ENCODE assay signal across 29 cellular contexts in genomic region chr6:110170081-110170480, GRCh38.
"Had no signal": no experiment of that assay in that cellular context is flagged by ENCODE, and none has a peak within 500 bp of the region (broad histone marks: within the 10 kb centered on the region; RNA-seq: fewer than 3 reads in every experiment).

No MANE protein-coding gene starts in this region.

- H3K4me1 Mint-ChIP-seq: stimulated activated effector memory CD8-positive, alpha-beta T cell treated with anti-CD3 and anti-CD28 coated beads, Interleukin-12 subunit alpha, Interleukin-12 subunit beta, amount 100 ng/mL, for 72 hours; stimulated activated memory B cell treated with anti-CD40 and anti-IgM and Interleukin-4, amounts not matched to agents 10 μg/mL and 1 μg/mL and 100 μg/mL, for 72 hours; stimulated activated naive CD8-positive, alpha-beta T cell treated with anti-CD3 and anti-CD28 coated beads, Interleukin-15, amount 100 ng/mL, for 72 hours had no signal

- H3K4me1 ChIP-seq: suprapubic skin, thyroid gland, tibial artery, tibial nerve, transverse colon, upper lobe of left lung, upper lobe of right lung, uterus, vagina had no signal

- H3K27ac Mint-ChIP-seq: stimulated activated effector memory CD8-positive, alpha-beta T cell treated with anti-CD3 and anti-CD28 coated beads, Interleukin-12 subunit alpha, Interleukin-12 subunit beta, amount 100 ng/mL, for 72 hours; stimulated activated memory B cell treated with anti-CD40 and anti-IgM and Interleukin-4, amounts not matched to agents 10 μg/mL and 1 μg/mL and 100 μg/mL, for 72 hours; stimulated activated naive B cell treated with anti-CD40 and anti-IgM and Interleukin-4, amounts not matched to agents 10 μg/mL and 1 μg/mL and 100 μg/mL, for 72 hours; stimulated activated naive CD8-positive, alpha-beta T cell treated with anti-CD3 and anti-CD28 coated beads, Interleukin-15, amount 100 ng/mL, for 72 hours; stimulated activated naive CD8-positive, alpha-beta T cell treated with anti-CD3 and anti-CD28 coated beads, Interleukin-15, Interleukin-2, amounts not matched to agents 100 ng/mL and 50 ng/mL, for 24 hours; type B pancreatic cell had no signal

- H3K36me3 ChIP-seq: stomach, suprapubic skin, thoracic aorta, thyroid gland, tibial artery, tibial nerve, transverse colon, upper lobe of left lung, upper lobe of right lung, uterus, vagina had no signal

- H3K27me3 ChIP-seq: stomach, suprapubic skin, testis, thyroid gland, tibial artery, tibial nerve, transverse colon, upper lobe of left lung, uterus, vagina had no signal

- H3K27ac ChIP-seq: stomach, suprapubic skin, testis, thoracic aorta, thyroid gland, tibial artery, tibial nerve, transverse colon, upper lobe of left lung, upper lobe of right lung, uterus, vagina had no signal

- H3K4me3 ChIP-seq: stomach, suprapubic skin, testis, thoracic aorta, thyroid gland, tibial artery, tibial nerve, transverse colon, upper lobe of left lung, upper lobe of right lung, uterus, vagina had no signal

- H3K9me3 ChIP-seq: stomach, suprapubic skin, testis, thoracic aorta, thyroid gland, tibial artery, tibial nerve, transverse colon, upper lobe of left lung, upper lobe of right lung, uterus, vagina had no signal

- H3K27me3 Mint-ChIP-seq: stimulated activated memory B cell treated with anti-CD40 and anti-IgM and Interleukin-4, amounts not matched to agents 10 μg/mL and 1 μg/mL and 100 μg/mL, for 72 hours; stimulated activated naive B cell treated with anti-CD40 and anti-IgM and Interleukin-4, amounts not matched to agents 10 μg/mL and 1 μg/mL and 100 μg/mL, for 72 hours; stimulated activated naive CD8-positive, alpha-beta T cell treated with anti-CD3 and anti-CD28 coated beads, Interleukin-15, amount 100 ng/mL, for 72 hours; stimulated activated naive CD8-positive, alpha-beta T cell treated with anti-CD3 and anti-CD28 coated beads, Interleukin-15, Interleukin-2, amounts not matched to agents 100 ng/mL and 50 ng/mL, for 24 hours; type B pancreatic cell had no signal

- ATAC-seq: stimulated activated effector memory CD8-positive, alpha-beta T cell treated with anti-CD3 and anti-CD28 coated beads, Interleukin-12 subunit alpha, Interleukin-12 subunit beta, amount 100 ng/mL, for 72 hours; stimulated activated memory B cell treated with anti-CD40 and anti-IgM and Interleukin-4, amounts not matched to agents 10 μg/mL and 1 μg/mL and 100 μg/mL, for 72 hours; stimulated activated naive B cell treated with anti-CD40 and anti-IgM and Interleukin-4, amounts not matched to agents 10 μg/mL and 1 μg/mL and 100 μg/mL, for 72 hours; stimulated activated naive CD8-positive, alpha-beta T cell treated with anti-CD3 and anti-CD28 coated beads, Interleukin-15, amount 100 ng/mL, for 72 hours; stimulated activated naive CD8-positive, alpha-beta T cell treated with anti-CD3 and anti-CD28 coated beads, Interleukin-15, Interleukin-2, amounts not matched to agents 100 U/mL and 50 U/mL, for 24 hours; upper lobe of right lung had no signal

- FAIRE-seq: urothelium cell line had no signal

- H3K4me3 Mint-ChIP-seq: stimulated activated effector memory CD8-positive, alpha-beta T cell treated with anti-CD3 and anti-CD28 coated beads, Interleukin-12 subunit alpha, Interleukin-12 subunit beta, amount 100 ng/mL, for 72 hours; stimulated activated memory B cell treated with anti-CD40 and anti-IgM and Interleukin-4, amounts not matched to agents 10 μg/mL and 1 μg/mL and 100 μg/mL, for 72 hours; stimulated activated naive B cell treated with anti-CD40 and anti-IgM and Interleukin-4, amounts not matched to agents 10 μg/mL and 1 μg/mL and 100 μg/mL, for 72 hours; stimulated activated naive CD8-positive, alpha-beta T cell treated with anti-CD3 and anti-CD28 coated beads, Interleukin-15, amount 100 ng/mL, for 72 hours; stimulated activated naive CD8-positive, alpha-beta T cell treated with anti-CD3 and anti-CD28 coated beads, Interleukin-15, Interleukin-2, amounts not matched to agents 100 ng/mL and 50 ng/mL, for 24 hours; type B pancreatic cell had no signal

- H3K36me3 Mint-ChIP-seq: stimulated activated effector memory CD8-positive, alpha-beta T cell treated with anti-CD3 and anti-CD28 coated beads, Interleukin-12 subunit alpha, Interleukin-12 subunit beta, amount 100 ng/mL, for 72 hours; stimulated activated memory B cell treated with anti-CD40 and anti-IgM and Interleukin-4, amounts not matched to agents 10 μg/mL and 1 μg/mL and 100 μg/mL, for 72 hours; stimulated activated naive B cell treated with anti-CD40 and anti-IgM and Interleukin-4, amounts not matched to agents 10 μg/mL and 1 μg/mL and 100 μg/mL, for 72 hours; type B pancreatic cell had no signal

- DNase-seq: stimulated activated CD4-positive, alpha-beta T cell treated with anti-CD3 and anti-CD28 coated beads, Interleukin-2, amount 100 ng/mL, for 48 hours; stimulated activated CD4-positive, alpha-beta T cell treated with anti-CD3 and anti-CD28 coated beads, Interleukin-4, amount 100 ng/mL, for 1 hour; stimulated activated CD4-positive, alpha-beta T cell treated with anti-CD3 and anti-CD28 coated beads, Interleukin-4, amount 100 ng/mL, for 24 hours; stimulated activated CD4-positive, alpha-beta T cell treated with anti-CD3 and anti-CD28 coated beads, Interleukin-4, amount 100 ng/mL, for 4 hours; stimulated activated CD8-positive, alpha-beta memory T cell treated with anti-CD3 and anti-CD28 coated beads, Interleukin-4, amount 100 ng/mL, for 48 hours; stimulated activated naive B cell treated with anti-CD40 and anti-IgM and Interleukin-4, amounts not matched to agents 10 μg/mL and 1 μg/mL and 100 μg/mL, for 72 hours; stimulated activated naive CD4-positive, alpha-beta T cell; stimulated activated naive CD4-positive, alpha-beta T cell treated with Interleukin-2 at 50 U/mL for 16 hours; stimulated activated naive CD8-positive, alpha-beta T cell treated with anti-CD3 and anti-CD28 coated beads, Interleukin-15, amount 100 ng/mL, for 72 hours; stimulated activated naive CD8-positive, alpha-beta T cell treated with anti-CD3 and anti-CD28 coated beads, Interleukin-15, Interleukin-2, amounts not matched to agents 100 U/mL and 50 U/mL, for 24 hours; stomach; substantia nigra; testis; thyroid gland; tibial artery; transverse colon; trophoblast cell; upper lobe of left lung; upper lobe of right lung; uterus had no signal

- H3K9me3 Mint-ChIP-seq: stimulated activated effector memory CD8-positive, alpha-beta T cell treated with anti-CD3 and anti-CD28 coated beads, Interleukin-12 subunit alpha, Interleukin-12 subunit beta, amount 100 ng/mL, for 72 hours; stimulated activated memory B cell treated with anti-CD40 and anti-IgM and Interleukin-4, amounts not matched to agents 10 μg/mL and 1 μg/mL and 100 μg/mL, for 72 hours; stimulated activated naive B cell treated with anti-CD40 and anti-IgM and Interleukin-4, amounts not matched to agents 10 μg/mL and 1 μg/mL and 100 μg/mL, for 72 hours; stimulated activated naive CD8-positive, alpha-beta T cell treated with anti-CD3 and anti-CD28 coated beads, Interleukin-15, amount 100 ng/mL, for 72 hours; stimulated activated naive CD8-positive, alpha-beta T cell treated with anti-CD3 and anti-CD28 coated beads, Interleukin-15, Interleukin-2, amounts not matched to agents 100 ng/mL and 50 ng/mL, for 24 hours; type B pancreatic cell had no signal
